In the genomic region with DNA sequence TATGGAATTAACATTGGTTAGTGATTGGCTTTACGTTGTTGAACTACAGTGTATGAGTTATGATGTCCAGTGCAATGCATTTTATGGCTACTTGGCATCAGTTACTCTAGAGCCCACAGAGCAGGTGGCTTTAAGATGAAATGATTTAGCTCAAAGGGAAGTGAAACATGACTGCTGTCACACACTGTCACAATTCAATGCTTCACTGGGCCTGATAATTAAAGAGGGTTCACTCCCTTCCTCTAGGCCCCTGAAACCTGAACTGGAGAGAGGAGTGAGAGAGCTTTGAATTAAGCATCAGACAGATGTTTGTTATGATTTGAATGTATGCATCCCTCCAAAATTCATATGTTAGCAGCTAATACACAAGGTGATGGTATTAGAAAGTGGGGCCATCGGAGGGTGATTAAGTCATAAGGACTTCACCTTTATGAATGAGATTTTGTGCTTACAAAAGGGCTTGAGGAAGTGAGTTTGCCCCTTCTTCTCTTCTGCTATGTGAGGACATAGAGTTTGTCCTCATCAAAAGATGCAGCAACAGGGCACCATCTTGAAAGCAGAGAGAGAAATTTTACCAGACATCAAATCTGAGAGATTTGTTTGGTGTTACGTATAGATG, we compare ENCODE assay signal across 9 cellular contexts.
DNase-seq lines count a peak whose midpoint lies in the region; ATAC-seq and TF ChIP-seq lines count a peak whose summit lies in the region.
"Had no signal": no experiment of that assay in that cellular context is flagged by ENCODE, and none has a peak within 500 bp of the region (broad histone marks: within the 10 kb centered on the region; RNA-seq: fewer than 3 reads in every experiment).

No MANE protein-coding gene starts in this region.

- H3K4me3 Mint-ChIP-seq in osteocyte (ENCODE audit: unreplicated experiment) = no peak overlapping the region
- H3K4me3 Mint-ChIP-seq in T-helper 2 cell treated with Interferon-gamma antibody and Interleukin-4, amounts not matched to agents 5 μg/mL and 100 μg/mL, for 36 hours = no peak overlapping the region

- H3K9me3 Mint-ChIP-seq in osteocyte (ENCODE audit: unreplicated experiment) = no peaks in the 10 kb centered on the region
- no peaks in the 10 kb centered on the region for H3K9me3 Mint-ChIP-seq in T-helper 2 cell treated with Interferon-gamma antibody and Interleukin-4, amounts not matched to agents 5 μg/mL and 100 μg/mL, for 36 hours

- H3K27me3 ChIP-seq in DOHH2 (ENCODE audit: control insufficient read depth, low read length) = no peaks in the 10 kb centered on the region

- peak; percentile 27 for DNase-seq in MV-4-11 (lab: John Stamatoyannopoulos, UW)
- DNase-seq in SIG-M5 treated with dmso at 0.1 percent for 504 hours (lab: John Stamatoyannopoulos, UW; ENCODE audit: unreplicated experiment) = no peak
- DNase-seq in activated naive CD4-positive, alpha-beta T cell treated with Interleukin-2 at 50 U/mL for 16 hours = no peak
- no peak for DNase-seq in osteocyte (ENCODE audit: extremely low spot score, unreplicated experiment)
- no peak for DNase-seq in T-helper 2 cell treated with Interferon-gamma antibody and Interleukin-4, amounts not matched to agents 5 μg/mL and 100 μg/mL, for 36 hours (ENCODE audit: low spot score)
- DNase-seq: NCI-H2227 treated with DMSO at 0.1 percent for 48 hours had no signal

- peaks cover 91% of the 10 kb centered on the region for H3K4me1 ChIP-seq in DOHH2 (ENCODE audit: control insufficient read depth, low read length)

- no peaks in the 10 kb centered on the region for H3K36me3 Mint-ChIP-seq in osteocyte (ENCODE audit: unreplicated experiment)
- H3K36me3 Mint-ChIP-seq in T-helper 2 cell treated with Interferon-gamma antibody and Interleukin-4, amounts not matched to agents 5 μg/mL and 100 μg/mL, for 36 hours (ENCODE audit: low read depth) = no peaks in the 10 kb centered on the region

- H4K20me1 ChIP-seq in DOHH2 (ENCODE audit: control insufficient read depth, insufficient read depth, low read depth, low read length) = no peaks in the 10 kb centered on the region

- H3K4me1 Mint-ChIP-seq in osteocyte (ENCODE audit: unreplicated experiment) = no peaks in the 10 kb centered on the region
- no peaks in the 10 kb centered on the region for H3K4me1 Mint-ChIP-seq in T-helper 2 cell treated with Interferon-gamma antibody and Interleukin-4, amounts not matched to agents 5 μg/mL and 100 μg/mL, for 36 hours (ENCODE audit: low read depth)

- ATAC-seq in GM19324 (IDR thresholded peaks at IDR 0.05; ENCODE audit: low FRiP score, unreplicated experiment) (peak; percentile 98), HG02885 (IDR thresholded peaks at IDR 0.05; ENCODE audit: poor library complexity, unreplicated experiment) (peak; percentile 98)

- H3K79me2 ChIP-seq in DOHH2 (ENCODE audit: control insufficient read depth, low read length) = no peaks in the 10 kb centered on the region

- no peak overlapping the region for H3K27ac Mint-ChIP-seq in osteocyte (ENCODE audit: unreplicated experiment)
- H3K27ac Mint-ChIP-seq in T-helper 2 cell treated with Interferon-gamma antibody and Interleukin-4, amounts not matched to agents 5 μg/mL and 100 μg/mL, for 36 hours = no peak overlapping the region

- H3K4me2 ChIP-seq in DOHH2 (ENCODE audit: low read length) = peak overlapping the region; percentile 70

- H3K36me3 ChIP-seq in DOHH2 (ENCODE audit: control insufficient read depth, low read length) = peaks cover 43% of the 10 kb centered on the region

- peak overlapping the region; percentile 65 for H3K4me3 ChIP-seq in DOHH2 (ENCODE audit: low read length)

- H3K9me2 ChIP-seq in DOHH2 (replicated peaks; ENCODE audit: control insufficient read depth, low read length) = no peaks in the 10 kb centered on the region

- TF ChIP-seq CTCF in DOHH2 (IDR thresholded peaks at IDR 0.05; ENCODE audit: low read depth, low read length, poor library complexity, severe bottlenecking) (no peak), osteocyte (IDR thresholded peaks at IDR 0.05) (no peak)

- peaks cover 47% of the 10 kb centered on the region for H3F3A ChIP-seq in DOHH2 (ENCODE audit: control insufficient read depth, insufficient read depth)

- peaks cover 32% of the 10 kb centered on the region for H3K9me3 ChIP-seq in DOHH2 (ENCODE audit: control insufficient read depth, insufficient read depth, low read length)

- peak overlapping the region; percentile 100 for H3K27ac ChIP-seq in DOHH2 (ENCODE audit: low read depth, low read length)

- H3K27me3 Mint-ChIP-seq in osteocyte (ENCODE audit: unreplicated experiment) = no peaks in the 10 kb centered on the region
- H3K27me3 Mint-ChIP-seq in T-helper 2 cell treated with Interferon-gamma antibody and Interleukin-4, amounts not matched to agents 5 μg/mL and 100 μg/mL, for 36 hours (ENCODE audit: low read depth) = no peaks in the 10 kb centered on the region
